33 cellular contexts compared by ENCODE assay signal in the genomic region with DNA sequence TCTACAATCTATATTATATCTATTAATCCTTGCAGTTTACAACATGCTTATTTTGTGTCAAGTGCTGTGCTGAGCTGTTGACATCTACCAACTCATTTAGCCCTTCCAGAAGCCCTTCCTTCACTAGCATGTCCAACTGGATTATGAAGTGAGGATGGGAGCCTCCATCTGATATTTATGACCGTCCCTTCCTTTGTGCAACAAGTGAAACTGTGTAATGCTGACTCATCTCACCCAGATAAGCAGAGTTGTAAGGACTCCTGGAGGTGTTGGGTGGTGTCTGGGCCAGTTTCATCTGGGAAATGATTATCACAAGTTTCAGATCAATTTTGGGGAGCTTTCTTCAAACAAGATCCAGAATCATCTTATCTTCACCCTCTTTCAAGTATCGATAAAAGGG.
DNase-seq lines count a peak whose midpoint lies in the region; ATAC-seq, FAIRE-seq and TF ChIP-seq lines count a peak whose summit lies in the region.
"Had no signal": no experiment of that assay in that cellular context is flagged by ENCODE, and none has a peak within 500 bp of the region (broad histone marks: within the 10 kb centered on the region; RNA-seq: fewer than 3 reads in every experiment).

No MANE protein-coding gene starts in this region.

- H3K36me3 Mint-ChIP-seq in astrocyte (ENCODE audit: low read depth, unreplicated experiment), result no peaks in the 10 kb centered on the region
- no peaks in the 10 kb centered on the region for H3K36me3 Mint-ChIP-seq in endothelial cell (ENCODE audit: low read depth, unreplicated experiment)
- H3K36me3 Mint-ChIP-seq in immature natural killer cell, result no peaks in the 10 kb centered on the region
- no peaks in the 10 kb centered on the region for H3K36me3 Mint-ChIP-seq in natural killer cell
- H3K36me3 Mint-ChIP-seq: activated CD4-positive, alpha-beta memory T cell treated with anti-CD3 and anti-CD28 coated beads for 36 hours; neural progenitor cell had no signal

- no peak overlapping the region for H2AFZ ChIP-seq in astrocyte (ENCODE audit: low read depth, low read length)
- H2AFZ ChIP-seq: neural progenitor cell, parathyroid adenoma had no signal

- no peak overlapping the region for H3K4me2 ChIP-seq in A549
- H3K4me2 ChIP-seq in astrocyte (ENCODE audit: low read length), result no peak overlapping the region
- H3K4me2 ChIP-seq: BLaER1, neural progenitor cell had no signal

- CTCF ChIA-PET in A549 (lab: Yijun Ruan, JAX), result no interaction called here

- intact Hi-C loops in natural killer cell (cut with micrococcal nuclease) (no loop called here), spleen (cut with DNase I; ENCODE audit: low total_unique reads) (no loop called here)

- no peak overlapping the region for H3K9ac ChIP-seq in astrocyte (ENCODE audit: low read length)
- H3K9ac ChIP-seq: BLaER1, neural progenitor cell, parathyroid adenoma had no signal

- no peaks in the 10 kb centered on the region for H3K79me2 ChIP-seq in astrocyte (ENCODE audit: insufficient read depth, low read length)
- H3K79me2 ChIP-seq: parathyroid adenoma had no signal

- H3K9me3 Mint-ChIP-seq in astrocyte (ENCODE audit: unreplicated experiment), result no peaks in the 10 kb centered on the region
- no peaks in the 10 kb centered on the region for H3K9me3 Mint-ChIP-seq in endothelial cell (ENCODE audit: unreplicated experiment)
- no peaks in the 10 kb centered on the region for H3K9me3 Mint-ChIP-seq in immature natural killer cell
- H3K9me3 Mint-ChIP-seq in natural killer cell, result peaks cover 0 to 2% of the 10 kb centered on the region in 2 donors
- H3K9me3 Mint-ChIP-seq: activated naive CD8-positive, alpha-beta T cell treated with anti-CD3 and anti-CD28 coated beads, Interleukin-2, amount 50 U/mL, for 24 hours; endodermal cell; neural progenitor cell; stimulated activated naive CD8-positive, alpha-beta T cell treated with anti-CD3 and anti-CD28 coated beads, Interleukin-15, amount 100 ng/mL, for 72 hours had no signal

- no peaks in the 10 kb centered on the region for H3K27me3 ChIP-seq in astrocyte (ENCODE audit: insufficient read depth, low read length)
- H3K27me3 ChIP-seq in foreskin keratinocyte, result no peaks in the 10 kb centered on the region
- no peaks in the 10 kb centered on the region for H3K27me3 ChIP-seq in spleen (replicated peaks in 1 of 7)
- H3K27me3 ChIP-seq: BLaER1, left lung, neural progenitor cell, uterus had no signal

- no peaks in the 10 kb centered on the region for H3K36me3 ChIP-seq in astrocyte (ENCODE audit: insufficient read depth, low read length)
- H3K36me3 ChIP-seq in spleen, result no peaks in the 10 kb centered on the region
- H3K36me3 ChIP-seq: BLaER1, left lung, neural progenitor cell, uterus had no signal

- POLR2A ChIA-PET in A549 (lab: Yijun Ruan, JAX), result no interaction called here

- H3K9me3 ChIP-seq in A549 (no peaks in the 10 kb centered on the region), astrocyte (ENCODE audit: insufficient read depth, low read depth, low read length) (no peaks in the 10 kb centered on the region), spleen (no peaks in the 10 kb centered on the region)
- H3K9me3 ChIP-seq: BLaER1, left lung, uterus had no signal

- no peak overlapping the region for H3K27ac Mint-ChIP-seq in astrocyte (ENCODE audit: unreplicated experiment)
- H3K27ac Mint-ChIP-seq in endothelial cell (ENCODE audit: unreplicated experiment), result no peak overlapping the region
- no peak overlapping the region for H3K27ac Mint-ChIP-seq in immature natural killer cell
- no peak overlapping the region for H3K27ac Mint-ChIP-seq in natural killer cell
- H3K27ac Mint-ChIP-seq: activated CD4-positive, alpha-beta memory T cell treated with anti-CD3 and anti-CD28 coated beads for 36 hours; activated naive CD8-positive, alpha-beta T cell treated with anti-CD3 and anti-CD28 coated beads, Interleukin-2, amount 50 U/mL, for 24 hours; activated T-cell treated with anti-CD3 and anti-CD28 coated beads, Interleukin-2, amount 50 U/mL, for 72 hours; endodermal cell; neural progenitor cell had no signal

- FAIRE-seq in A549 (lab: Jason Lieb, UNC) (no peak), astrocyte (lab: Jason Lieb, UNC) (no peak)
- FAIRE-seq: GM12892, islet of Langerhans, RCC 7860 had no signal

- no peaks in the 10 kb centered on the region for H4K20me1 ChIP-seq in astrocyte (ENCODE audit: insufficient read depth, low read length)
- H4K20me1 ChIP-seq: BLaER1 had no signal

- TF ChIP-seq CTCF in A549 (IDR thresholded peaks at IDR 0.05) (no peak), astrocyte (IDR thresholded peaks at IDR 0.05; ENCODE audit: insufficient read depth, low read depth, low read length) (no peak), foreskin keratinocyte (conservative IDR thresholded peaks at IDR 0.05) (peak; percentile 5), endothelial cell (IDR thresholded peaks at IDR 0.05; ENCODE audit: unreplicated experiment) (no peak), natural killer cell (IDR thresholded peaks at IDR 0.05) (no peak), spleen (IDR thresholded peaks at IDR 0.05 in 8 of 11, conservative IDR thresholded peaks at IDR 0.05 in 3 of 11) (no peak)

- no peak for TF ChIP-seq POLR2A in A549 (IDR thresholded peaks at IDR 0.05; ENCODE audit: low read length)
- no peak for TF ChIP-seq POLR2A in spleen (IDR thresholded peaks at IDR 0.05)

- DNase-seq in A549 (ENCODE audit: low read depth in 1 of 2, low spot score in 1 of 2), result no peak
- peak; percentile 13 for DNase-seq in HCEC 1CT
- peak; percentile 22 for DNase-seq in astrocyte (ENCODE audit: low read depth)
- peak in 1 of 2 donors; percentile 33 for DNase-seq in foreskin keratinocyte
- DNase-seq in endothelial cell (ENCODE audit: low spot score), result no peak
- DNase-seq in immature natural killer cell, result no peak
- DNase-seq in natural killer cell, result no peak
- no peak for DNase-seq in spleen
- DNase-seq: activated CD4-positive, alpha-beta memory T cell treated with anti-CD3 and anti-CD28 coated beads for 36 hours; activated CD4-positive, alpha-beta T cell treated with anti-CD3 and anti-CD28 coated beads for 1 hour; activated naive CD4-positive, alpha-beta T cell; activated naive CD8-positive, alpha-beta T cell treated with anti-CD3 and anti-CD28 coated beads, Interleukin-2, amount 50 U/mL, for 24 hours; activated T-cell treated with anti-CD3 and anti-CD28 coated beads, Interleukin-2, amount 50 U/mL, for 72 hours; cerebellar nuclear complex; dermis blood vessel endothelial cell; DMS 273 treated with DMSO at 0.1 percent for 48 hours; endodermal cell; Karpas-422; left lung; mesenchymal stem cell; NCI-H1417 treated with DMSO at 0.1 percent for 48 hours; NCI-H2081; NCI-H2227 treated with DMSO at 0.1 percent for 48 hours; NCI-H69; SIG-M5; stimulated activated naive CD8-positive, alpha-beta T cell treated with anti-CD3 and anti-CD28 coated beads, Interleukin-15, amount 100 ng/mL, for 72 hours; uterus had no signal

- H3K4me3 ChIP-seq in A549 (no peak overlapping the region), astrocyte (ENCODE audit: insufficient read depth, low read depth, low read length) (no peak overlapping the region), spleen (no peak overlapping the region)
- H3K4me3 ChIP-seq: BLaER1, left lung, neural progenitor cell, uterus had no signal

- H3K4me1 Mint-ChIP-seq in astrocyte (ENCODE audit: low read depth, unreplicated experiment) (peaks cover 4% of the 10 kb centered on the region), endothelial cell (ENCODE audit: unreplicated experiment) (peaks cover 2% of the 10 kb centered on the region), immature natural killer cell (no peaks in the 10 kb centered on the region), natural killer cell (no peaks in the 10 kb centered on the region)
- H3K4me1 Mint-ChIP-seq: activated naive CD8-positive, alpha-beta T cell treated with anti-CD3 and anti-CD28 coated beads, Interleukin-2, amount 50 U/mL, for 24 hours; stimulated activated naive CD8-positive, alpha-beta T cell treated with anti-CD3 and anti-CD28 coated beads, Interleukin-15, amount 100 ng/mL, for 72 hours had no signal

- H3K27me3 Mint-ChIP-seq in astrocyte (ENCODE audit: low read depth, unreplicated experiment) (peaks cover 6% of the 10 kb centered on the region), endothelial cell (ENCODE audit: unreplicated experiment) (peaks cover 2% of the 10 kb centered on the region), immature natural killer cell (ENCODE audit: low read depth in 3 of 3) (peaks cover 0 to 2% (median 0%) of the 10 kb centered on the region in 3 donors), natural killer cell (ENCODE audit: low read depth in 2 of 2) (peaks cover 3 to 17% of the 10 kb centered on the region in 2 donors)
- H3K27me3 Mint-ChIP-seq: activated CD4-positive, alpha-beta memory T cell treated with anti-CD3 and anti-CD28 coated beads for 36 hours; activated naive CD8-positive, alpha-beta T cell treated with anti-CD3 and anti-CD28 coated beads, Interleukin-2, amount 50 U/mL, for 24 hours; stimulated activated naive CD8-positive, alpha-beta T cell treated with anti-CD3 and anti-CD28 coated beads, Interleukin-15, amount 100 ng/mL, for 72 hours had no signal

- no peak for TF ChIP-seq EP300 in A549 (IDR thresholded peaks at IDR 0.05)

- H3K4me3 Mint-ChIP-seq in astrocyte (ENCODE audit: unreplicated experiment) (no peak overlapping the region), endothelial cell (ENCODE audit: unreplicated experiment) (no peak overlapping the region), immature natural killer cell (no peak overlapping the region), natural killer cell (no peak overlapping the region)
- H3K4me3 Mint-ChIP-seq: activated CD4-positive, alpha-beta memory T cell treated with anti-CD3 and anti-CD28 coated beads for 36 hours; activated naive CD8-positive, alpha-beta T cell treated with anti-CD3 and anti-CD28 coated beads, Interleukin-2, amount 50 U/mL, for 24 hours; activated T-cell treated with anti-CD3 and anti-CD28 coated beads, Interleukin-2, amount 50 U/mL, for 72 hours; endodermal cell; neural progenitor cell; stimulated activated naive CD8-positive, alpha-beta T cell treated with anti-CD3 and anti-CD28 coated beads, Interleukin-15, amount 100 ng/mL, for 72 hours had no signal

- no peak overlapping the region for H3K27ac ChIP-seq in A549
- no peak overlapping the region for H3K27ac ChIP-seq in astrocyte (ENCODE audit: low read depth, low read length)
- no peak overlapping the region for H3K27ac ChIP-seq in foreskin keratinocyte
- H3K27ac ChIP-seq in spleen, result no peak overlapping the region
- H3K27ac ChIP-seq: BLaER1, left lung, neural progenitor cell, parathyroid adenoma, uterus had no signal

- ATAC-seq in A549 (no peak), foreskin keratinocyte (peak; percentile 69), natural killer cell (no peak)
- ATAC-seq: activated naive CD8-positive, alpha-beta T cell treated with anti-CD3 and anti-CD28 coated beads, Interleukin-2, amount 50 U/mL, for 24 hours; activated T-cell treated with anti-CD3 and anti-CD28 coated beads, Interleukin-2, amount 50 U/mL, for 72 hours; left lung; stimulated activated naive CD8-positive, alpha-beta T cell treated with anti-CD3 and anti-CD28 coated beads, Interleukin-15, amount 100 ng/mL, for 72 hours had no signal

- no peak for TF ChIP-seq RAD21 in A549 (conservative IDR thresholded peaks at IDR 0.05 in 1 of 2, IDR thresholded peaks at IDR 0.05 in 1 of 2)

- H3K4me1 ChIP-seq in A549 (no peaks in the 10 kb centered on the region), astrocyte (ENCODE audit: insufficient read depth, low read length) (no peaks in the 10 kb centered on the region), foreskin keratinocyte (no peaks in the 10 kb centered on the region), spleen (no peaks in the 10 kb centered on the region)
- H3K4me1 ChIP-seq: BLaER1, left lung, neural progenitor cell, parathyroid adenoma, uterus had no signal

- WGBS in A549 (ENCODE audit: missing lambda C conversion rate), result 73% methylated on average over 2 of the region's 2 CpGs
- WGBS in spleen, 5 donors, result 84 to 96% (median 93%) methylated on average over 2 of the region's 2 CpGs

Comparison
In these comparisons a context has a peak if more than half of its experiments do, and no peak if none do; other contexts are left out.
1. DNase-seq: peak in HCEC 1CT (single experiment) and astrocyte (single experiment); none in A549 (0 of 2), endothelial cell (single experiment), immature natural killer cell (0 of 3), natural killer cell (single experiment) and spleen (single experiment).